ENCODE assay signal across 10 cellular contexts in genomic region chr12:29041621-29042020, GRCh38.
DNase-seq lines count a peak whose midpoint lies in the region; ATAC-seq and TF ChIP-seq lines count a peak whose summit lies in the region.
"Had no signal": no experiment of that assay in that cellular context is flagged by ENCODE, and none has a peak within 500 bp of the region (broad histone marks: within the 10 kb centered on the region; RNA-seq: fewer than 3 reads in every experiment).

No MANE protein-coding gene starts in this region.

- ATAC-seq in GM18861 (IDR thresholded peaks at IDR 0.05; ENCODE audit: unreplicated experiment), result peak; percentile 36
- ATAC-seq: activated naive CD4-positive, alpha-beta T cell treated with anti-CD3 and anti-CD28 coated beads, Interleukin-2, amount 50 U/mL, for 72 hours had no signal

- no peak overlapping the region for H3K4me3 ChIP-seq in epithelial cell of esophagus (ENCODE audit: low read length)
- H3K4me3 ChIP-seq in skeletal muscle cell (ENCODE audit: low read depth, low read length), result no peak overlapping the region

- no peak for TF ChIP-seq CTCF in epithelial cell of esophagus (IDR thresholded peaks at IDR 0.05; ENCODE audit: insufficient read depth, low read depth, low read length, missing control alignments)

- DNase-seq in NOMO-1 treated with dmso at 0.1 percent for 144 hours (lab: John Stamatoyannopoulos, UW; ENCODE audit: unreplicated experiment) (peak; percentile 55), epithelial cell of esophagus (ENCODE audit: low read depth) (peak; percentile 16), skeletal muscle cell (ENCODE audit: low read depth) (peak; percentile 89), NCI-H1417 treated with DMSO at 0.1 percent for 48 hours (lab: John Stamatoyannopoulos, UW) (no peak), hippocampal formation (lab: John Stamatoyannopoulos, UW) (no peak), SKM-1 treated with dmso at 0.1 percent for 144 hours (lab: John Stamatoyannopoulos, UW; ENCODE audit: unreplicated experiment) (no peak), NCI-H146 (lab: John Stamatoyannopoulos, UW) (no peak)
- DNase-seq: MM.1S had no signal

Comparison
In these comparisons a context has a peak if more than half of its experiments do, and no peak if none do; other contexts are left out.
1. DNase-seq: peak in NOMO-1 treated with dmso at 0.1 percent for 144 hours (single experiment), epithelial cell of esophagus (single experiment) and skeletal muscle cell (single experiment); none in NCI-H1417 treated with DMSO at 0.1 percent for 48 hours (single experiment), hippocampal formation (0 of 2), SKM-1 treated with dmso at 0.1 percent for 144 hours (single experiment) and NCI-H146 (single experiment).